Comparison of ENCODE assay signal across 25 cellular contexts in genomic region chr12:10453144-10453543, GRCh38. TPM values are rescaled to one million over a fixed set of nuclear protein-coding genes. Genes with fewer than 3 reads are reported as not detected.
A peak's percentile ranks its signal among the peaks of the same experiment; 100 is the strongest.
DNase-seq lines count a peak whose midpoint lies in the region; ATAC-seq and TF ChIP-seq lines count a peak whose summit lies in the region.
"Had no signal": no experiment of that assay in that cellular context is flagged by ENCODE, and none has a peak within 500 bp of the region (broad histone marks: within the 10 kb centered on the region; RNA-seq: fewer than 3 reads in every experiment).

KLRC1 (minus strand) TSS chr12:10453377; CDS start chr12:10451156, 2,221 bp downstream.

- ATAC-seq in CD8-positive, alpha-beta T cell, result peak; percentile 26
- ATAC-seq in activated CD8-positive, alpha-beta T cell treated with anti-CD3 and anti-CD28 coated beads for 36 hours, result peak; percentile 78
- ATAC-seq in omental fat pad (ENCODE audit: low FRiP score) (no peak), left lung (no peak)
- ATAC-seq: left ventricle myocardium superior, psoas muscle had no signal

- POLR2A ChIA-PET in CD8-positive, alpha-beta T cell (lab: Charles Lee), result interaction anchor here (1.2 to 1.4 kb wide), 2 partner anchors 24 to 101 kb away, joined by 4 to 5 read pairs; no protein-coding TSS in a partner anchor
- POLR2A ChIA-PET in activated CD8-positive, alpha-beta T cell treated with anti-CD3 and anti-CD28 coated beads for 36 hours (lab: Charles Lee), result no interaction called here

- H3K9me3 ChIP-seq in CD8-positive, alpha-beta T cell (ENCODE audit: low read length), result peaks cover 13% of the 10 kb centered on the region
- H3K9me3 ChIP-seq in left lung, result peaks cover 3 to 29% of the 10 kb centered on the region in 2 donors

- H3K4me1 Mint-ChIP-seq in CD8-positive, alpha-beta T cell (ENCODE audit: low read depth), result peaks cover 14% of the 10 kb centered on the region
- peaks cover 12% of the 10 kb centered on the region for H3K4me1 Mint-ChIP-seq in activated CD8-positive, alpha-beta T cell treated with anti-CD3 and anti-CD28 coated beads for 36 hours (ENCODE audit: low read depth)
- H3K4me1 Mint-ChIP-seq: CD4-positive, alpha-beta memory T cell had no signal

- H3K36me3 Mint-ChIP-seq in CD8-positive, alpha-beta T cell, result peaks cover 18% of the 10 kb centered on the region
- peaks cover 24% of the 10 kb centered on the region for H3K36me3 Mint-ChIP-seq in activated CD8-positive, alpha-beta T cell treated with anti-CD3 and anti-CD28 coated beads for 36 hours (ENCODE audit: low read depth)

- no peaks in the 10 kb centered on the region for H3K27me3 ChIP-seq in CD8-positive, alpha-beta T cell (ENCODE audit: insufficient read depth, low read length)
- no peaks in the 10 kb centered on the region for H3K27me3 ChIP-seq in left lung
- H3K27me3 ChIP-seq: upper lobe of left lung had no signal

- H3K4me1 ChIP-seq in CD8-positive, alpha-beta T cell (ENCODE audit: insufficient read depth, low read length), result no peaks in the 10 kb centered on the region
- H3K4me1 ChIP-seq in left lung, result no peaks in the 10 kb centered on the region
- H3K4me1 ChIP-seq: psoas muscle, upper lobe of left lung had no signal

- H3K4me3 Mint-ChIP-seq in CD8-positive, alpha-beta T cell, result peak within 1 kb of the TSS; percentile 56
- peak within 1 kb of the TSS; percentile 6 for H3K4me3 Mint-ChIP-seq in activated CD8-positive, alpha-beta T cell treated with anti-CD3 and anti-CD28 coated beads for 36 hours
- H3K4me3 Mint-ChIP-seq: CD4-positive, alpha-beta memory T cell had no signal

- peaks cover 32% of the 10 kb centered on the region for H3K9me3 Mint-ChIP-seq in CD8-positive, alpha-beta T cell
- H3K9me3 Mint-ChIP-seq in activated CD8-positive, alpha-beta T cell treated with anti-CD3 and anti-CD28 coated beads for 36 hours, result peaks cover 36% of the 10 kb centered on the region

- no peak within 1 kb of the TSS for H3K27ac ChIP-seq in CD8-positive, alpha-beta T cell (ENCODE audit: low read depth, low read length)
- no peak within 1 kb of the TSS for H3K27ac ChIP-seq in left lung
- H3K27ac ChIP-seq: psoas muscle, upper lobe of left lung had no signal

- intact Hi-C loops in CD8-positive, alpha-beta T cell (cut with DNase I, micrococcal nuclease), result loop anchor here in 1 of 2 experiments (5.0 kb wide), 1 partner anchor 34 kb away; no protein-coding TSS in a partner anchor
- intact Hi-C loops in activated CD8-positive, alpha-beta T cell treated with anti-CD3 and anti-CD28 coated beads for 36 hours (cut with micrococcal nuclease), result no loop called here
- intact Hi-C loops in left lung (cut with DNase I), result no loop called here

- CTCF ChIA-PET in CD8-positive, alpha-beta T cell (lab: Charles Lee), result no interaction called here
- CTCF ChIA-PET in activated CD8-positive, alpha-beta T cell treated with anti-CD3 and anti-CD28 coated beads for 36 hours (lab: Charles Lee), result no interaction called here

- H3K36me3 ChIP-seq in CD8-positive, alpha-beta T cell (ENCODE audit: insufficient read depth, low read length), result no peaks in the 10 kb centered on the region
- H3K36me3 ChIP-seq in left lung, result no peaks in the 10 kb centered on the region
- H3K36me3 ChIP-seq: upper lobe of left lung had no signal

- H3K4me3 ChIP-seq in CD8-positive, alpha-beta T cell (ENCODE audit: low read depth, low read length), result no peak within 1 kb of the TSS
- H3K4me3 ChIP-seq in left lung, result no peak within 1 kb of the TSS
- H3K4me3 ChIP-seq: psoas muscle, smooth muscle cell, upper lobe of left lung had no signal

- H3K27me3 Mint-ChIP-seq in CD8-positive, alpha-beta T cell (ENCODE audit: low read depth), result no peaks in the 10 kb centered on the region
- H3K27me3 Mint-ChIP-seq in activated CD8-positive, alpha-beta T cell treated with anti-CD3 and anti-CD28 coated beads for 36 hours, result no peaks in the 10 kb centered on the region
- H3K27me3 Mint-ChIP-seq: CD4-positive, alpha-beta memory T cell had no signal

- H3K27ac Mint-ChIP-seq in CD8-positive, alpha-beta T cell, result no peak within 1 kb of the TSS
- peak within 1 kb of the TSS; percentile 54 for H3K27ac Mint-ChIP-seq in activated CD8-positive, alpha-beta T cell treated with anti-CD3 and anti-CD28 coated beads for 36 hours
- H3K27ac Mint-ChIP-seq: CD4-positive, alpha-beta memory T cell had no signal

- no peak for TF ChIP-seq CTCF in CD8-positive, alpha-beta T cell (IDR thresholded peaks at IDR 0.05)
- TF ChIP-seq CTCF in activated CD8-positive, alpha-beta T cell treated with anti-CD3 and anti-CD28 coated beads for 36 hours (IDR thresholded peaks at IDR 0.05), result no peak
- no peak for TF ChIP-seq CTCF in omental fat pad (IDR thresholded peaks at IDR 0.05)
- no peak for TF ChIP-seq CTCF in left lung (IDR thresholded peaks at IDR 0.05)

- no peak for DNase-seq in CD8-positive, alpha-beta T cell
- DNase-seq in HPDE6-E6E7 (ENCODE audit: extremely low spot score), result peak; percentile 37
- peak; percentile 15 for DNase-seq in activated CD8-positive, alpha-beta T cell treated with anti-CD3 and anti-CD28 coated beads for 36 hours
- DNase-seq in iris pigment epithelial cell (ENCODE audit: low read depth), result peak; percentile 77
- no peak for DNase-seq in omental fat pad (ENCODE audit: low spot score)
- no peak for DNase-seq in left lung
- DNase-seq in OCI-M1 (lab: John Stamatoyannopoulos, UW), result no peak
- no peak for DNase-seq in central memory CD4-positive, alpha-beta T cell
- DNase-seq: activated CD8-positive, alpha-beta memory T cell treated with anti-CD3 and anti-CD28 coated beads, Interleukin-2, amount 50 U/mL, for 48 hours; activated naive CD4-positive, alpha-beta T cell treated with Interleukin-2 at 50 U/mL for 16 hours; aorta; CD4-positive, alpha-beta memory T cell; DMS79; H7; head of caudate nucleus; Karpas-422; left ventricle myocardium superior; NCI-H1105 treated with DMSO at 0.1 percent for 48 hours; NCI-H2081 treated with DMSO at 0.1 percent for 48 hours; NCI-H510A; psoas muscle; SHP77; stimulated activated CD4-positive, alpha-beta T cell treated with anti-CD3 and anti-CD28 coated beads, Interleukin-2, amount 100 ng/mL, for 48 hours; upper lobe of left lung had no signal

RNA-seq across cellular contexts. Expression of gene KLRC1, which starts in this region (rescaled TPM):
- total RNA-seq in CD8-positive, alpha-beta T cell, result 1 to 10 TPM; 3.4 to 4.0 TPM
- 1 to 10 TPM; 5.3 to 7.2 TPM for total RNA-seq in activated CD8-positive, alpha-beta T cell treated with anti-CD3 and anti-CD28 coated beads for 36 hours
- total RNA-seq in omental fat pad (1 to 10 TPM in 2 of 4 donors, under 1 TPM in 2; 0.28 to 2.2 (median 1.2) TPM), left lung (1 to 10 TPM in 1 of 2 donors, under 1 TPM in 1; 0.58 to 1.3 TPM)
- total RNA-seq: CD4-positive, alpha-beta memory T cell; H7; smooth muscle cell had no signal

Comparison
In these comparisons a context has a peak if more than half of its experiments do, and no peak if none do; other contexts are left out.
1. ATAC-seq: peak in CD8-positive, alpha-beta T cell (single experiment) and activated CD8-positive, alpha-beta T cell treated with anti-CD3 and anti-CD28 coated beads for 36 hours (single experiment); none in omental fat pad (single experiment) and left lung (single experiment).
2. DNase-seq: peak in HPDE6-E6E7 (single experiment), activated CD8-positive, alpha-beta T cell treated with anti-CD3 and anti-CD28 coated beads for 36 hours (single experiment) and iris pigment epithelial cell (single experiment); none in CD8-positive, alpha-beta T cell (0 of 7), omental fat pad (single experiment), left lung (0 of 2), OCI-M1 (single experiment) and central memory CD4-positive, alpha-beta T cell (single experiment).